Comparison of ENCODE assay signal across 14 cellular contexts in genomic region chr18:49767111-49768050, GRCh38.
"Had no signal": no experiment of that assay in that cellular context is flagged by ENCODE, and none has a peak within 500 bp of the region (broad histone marks: within the 10 kb centered on the region; RNA-seq: fewer than 3 reads in every experiment).

No MANE protein-coding gene starts in this region.

- DNase-seq: activated CD4-positive, alpha-beta T cell treated with anti-CD3 and anti-CD28 coated beads, Interleukin-2, amount 50 U/mL, for 4 hours; activated gamma-delta T cell; activated T-cell treated with anti-CD3 and anti-CD28 coated beads, Interleukin-2, amount 50 U/mL, for 72 hours; midbrain; naive B cell; sigmoid colon; spleen; stimulated activated CD4-positive, alpha-beta T cell treated with anti-CD3 and anti-CD28 coated beads, Interleukin-4, amount 100 ng/mL, for 4 hours had no signal

- H3K4me3 ChIP-seq: ascending aorta, coronary artery, gastrocnemius medialis, lung, pancreas, sigmoid colon, spleen had no signal

- H3K27me3 ChIP-seq: ascending aorta, gastrocnemius medialis, pancreas, sigmoid colon, spleen had no signal

- H3K27ac ChIP-seq: ascending aorta, coronary artery, gastrocnemius medialis, pancreas, sigmoid colon, spleen had no signal

- ATAC-seq: activated T-cell treated with anti-CD3 and anti-CD28 coated beads, Interleukin-2, amount 50 U/mL, for 72 hours; gastrocnemius medialis; stimulated activated memory B cell treated with anti-CD40 and anti-IgM and Interleukin-4, amounts not matched to agents 10 μg/mL and 1 μg/mL and 100 μg/mL, for 72 hours had no signal

- H3K36me3 ChIP-seq: ascending aorta, gastrocnemius medialis, pancreas, sigmoid colon, spleen had no signal

- H3K9me3 ChIP-seq: ascending aorta, gastrocnemius medialis, pancreas, sigmoid colon, spleen had no signal

- H3K4me1 ChIP-seq: ascending aorta, gastrocnemius medialis, pancreas, spleen had no signal
